25 cellular contexts compared by ENCODE assay signal in genomic region chr7:98189559-98189958, GRCh38. TPM values are rescaled to one million over a fixed set of nuclear protein-coding genes. Genes with fewer than 3 reads are reported as not detected.
"Had no signal": no experiment of that assay in that cellular context is flagged by ENCODE, and none has a peak within 500 bp of the region (broad histone marks: within the 10 kb centered on the region; RNA-seq: fewer than 3 reads in every experiment).

No MANE protein-coding gene starts in this region.

- H3K27ac Mint-ChIP-seq: activated B cell treated with CpG ODN at 0.5 μM for 24 hours; activated CD4-positive, alpha-beta T cell treated with anti-CD3 and anti-CD28 coated beads for 36 hours; activated T-helper 2 cell treated with anti-CD3 and anti-CD28 coated beads, Interferon-gamma antibody, Interleukin-2, Interleukin-4, amounts not matched to agents 10 μg/mL and 5 μg/mL and 100 μg/mL, durations not matched to agents 14 hours and 24 hours and 36 hours; brain; dendritic cell treated with granulocyte-macrophage colony-stimulating factor and Interleukin-4, amounts not matched to agents 40 ng/mL and 50 ng/mL, for 4 days had no signal

- DNase-seq: activated B cell treated with CpG ODN at 0.5 μM for 24 hours; activated CD4-positive, alpha-beta T cell treated with anti-CD3 and anti-CD28 coated beads for 36 hours; activated CD4-positive, alpha-beta T cell treated with anti-CD3 and anti-CD28 coated beads, Interleukin-2, amount 50 U/mL, for 4 hours; activated naive CD4-positive, alpha-beta T cell treated with anti-CD3 and anti-CD28 coated beads, Interleukin-2, amount 10 ng/mL, durations not matched to agents 7 days and 5 days; activated T-cell treated with anti-CD3 and anti-CD28 coated beads, Interleukin-2, amount 50 U/mL, for 24 hours; aorta; effector CD4-positive, alpha-beta T cell; foreskin melanocyte; kidney; lower lobe of right lung; naive B cell; posterior cingulate gyrus; sigmoid colon; stimulated activated CD4-positive, alpha-beta T cell treated with anti-CD3 and anti-CD28 coated beads, Interleukin-15, amount 100 ng/mL, for 24 hours; stimulated activated naive CD4-positive, alpha-beta T cell; T1000; upper lobe of right lung had no signal

- H3K4me1 Mint-ChIP-seq: activated CD4-positive, alpha-beta T cell treated with anti-CD3 and anti-CD28 coated beads for 36 hours; brain; neural crest cell had no signal

- ATAC-seq: activated CD4-positive, alpha-beta T cell treated with anti-CD3 and anti-CD28 coated beads for 36 hours; left lobe of liver; lower lobe of right lung; upper lobe of right lung had no signal

- H3K27ac ChIP-seq: lower lobe of right lung, sigmoid colon, upper lobe of right lung had no signal

- H3K9me3 Mint-ChIP-seq: activated B cell treated with CpG ODN at 0.5 μM for 24 hours; activated naive CD4-positive, alpha-beta T cell treated with anti-CD3 and anti-CD28 coated beads, Interleukin-2, amount 10 ng/mL, durations not matched to agents 7 days and 5 days; activated T-cell treated with anti-CD3 and anti-CD28 coated beads, Interleukin-2, amount 50 U/mL, for 24 hours; activated T-helper 2 cell treated with anti-CD3 and anti-CD28 coated beads, Interferon-gamma antibody, Interleukin-2, Interleukin-4, amounts not matched to agents 10 μg/mL and 5 μg/mL and 100 μg/mL, durations not matched to agents 14 hours and 24 hours and 36 hours; neural crest cell had no signal

- H3K27me3 ChIP-seq: sigmoid colon, upper lobe of right lung had no signal

- H3K4me1 ChIP-seq: lower lobe of right lung had no signal

- H3K9me3 ChIP-seq: lower lobe of right lung, sigmoid colon, upper lobe of right lung had no signal

- H3K27me3 Mint-ChIP-seq: activated CD4-positive, alpha-beta T cell treated with anti-CD3 and anti-CD28 coated beads for 36 hours; activated naive CD4-positive, alpha-beta T cell treated with anti-CD3 and anti-CD28 coated beads, Interleukin-2, amount 10 ng/mL, durations not matched to agents 7 days and 5 days; activated T-cell treated with anti-CD3 and anti-CD28 coated beads, Interleukin-2, amount 50 U/mL, for 24 hours; brain had no signal

- H3K4me3 Mint-ChIP-seq: activated B cell treated with CpG ODN at 0.5 μM for 24 hours; activated CD4-positive, alpha-beta T cell treated with anti-CD3 and anti-CD28 coated beads for 36 hours; activated naive CD4-positive, alpha-beta T cell treated with anti-CD3 and anti-CD28 coated beads, Interleukin-2, amount 10 ng/mL, durations not matched to agents 7 days and 5 days; activated T-cell treated with anti-CD3 and anti-CD28 coated beads, Interleukin-2, amount 50 U/mL, for 24 hours; brain; dendritic cell treated with granulocyte-macrophage colony-stimulating factor and Interleukin-4, amounts not matched to agents 40 ng/mL and 50 ng/mL, for 4 days; neural crest cell had no signal

- H3K4me3 ChIP-seq: lower lobe of right lung, sigmoid colon, smooth muscle cell, upper lobe of right lung had no signal

RNA-seq across cellular contexts. Expression of gene BHLHA15, which starts 21.7 kb away (rescaled TPM):
- total RNA-seq: aorta, cardiac septum, neural crest cell, sigmoid colon, subcutaneous adipose tissue had no signal
